ENCODE assay signal across 26 cellular contexts in genomic region chr21:14968029-14968428, GRCh38.
DNase-seq lines count a peak whose midpoint lies in the region; ATAC-seq, FAIRE-seq and TF ChIP-seq lines count a peak whose summit lies in the region.
"Had no signal": no experiment of that assay in that cellular context is flagged by ENCODE, and none has a peak within 500 bp of the region (broad histone marks: within the 10 kb centered on the region; RNA-seq: fewer than 3 reads in every experiment).

No MANE protein-coding gene starts in this region.

- H3K4me1 Mint-ChIP-seq in activated CD4-positive, alpha-beta T cell treated with anti-CD3 and anti-CD28 coated beads, Interleukin-2, amount 10 ng/mL, durations not matched to agents 24 days and 14 days = no peaks in the 10 kb centered on the region
- H3K4me1 Mint-ChIP-seq in activated CD4-positive, alpha-beta T cell treated with anti-CD3 and anti-CD28 coated beads, Interleukin-2, amount 10 ng/mL, durations not matched to agents 7 days and 5 days = no peaks in the 10 kb centered on the region
- peaks cover 18% of the 10 kb centered on the region for H3K4me1 Mint-ChIP-seq in astrocyte (ENCODE audit: low read depth, unreplicated experiment)

- H3K36me3 ChIP-seq in astrocyte (ENCODE audit: insufficient read depth, low read length) (peaks cover 40% of the 10 kb centered on the region), H7 (replicated peaks; ENCODE audit: control insufficient read depth, insufficient read depth, low read length) (no peaks in the 10 kb centered on the region)

- FAIRE-seq in astrocyte (lab: Jason Lieb, UNC) (no peak), H54 (lab: Jason Lieb, UNC) (no peak)
- FAIRE-seq: GM12891, K562 had no signal

- intact Hi-C loops in activated CD4-positive, alpha-beta T cell treated with anti-CD3 and anti-CD28 coated beads, Interleukin-2, amount 10 ng/mL, durations not matched to agents 24 days and 14 days (cut with micrococcal nuclease) = no loop called here

- no peak overlapping the region for H3K27ac Mint-ChIP-seq in activated CD4-positive, alpha-beta T cell treated with anti-CD3 and anti-CD28 coated beads, Interleukin-2, amount 10 ng/mL, durations not matched to agents 24 days and 14 days
- no peak overlapping the region for H3K27ac Mint-ChIP-seq in activated CD4-positive, alpha-beta T cell treated with anti-CD3 and anti-CD28 coated beads, Interleukin-2, amount 10 ng/mL, durations not matched to agents 7 days and 5 days
- no peak overlapping the region for H3K27ac Mint-ChIP-seq in astrocyte (ENCODE audit: unreplicated experiment)
- H3K27ac Mint-ChIP-seq: CD4-positive, alpha-beta memory T cell had no signal

- TF ChIP-seq CTCF in astrocyte (IDR thresholded peaks at IDR 0.05; ENCODE audit: insufficient read depth, low read depth, low read length) = no peak
- no peak for TF ChIP-seq CTCF in foreskin keratinocyte (conservative IDR thresholded peaks at IDR 0.05)

- no peak for TF ChIP-seq POLR2A in H54 (IDR thresholded peaks at IDR 0.05; ENCODE audit: low read depth, low read length)

- H3K27me3 ChIP-seq in astrocyte (ENCODE audit: insufficient read depth, low read length) = no peaks in the 10 kb centered on the region
- H3K27me3 ChIP-seq in foreskin keratinocyte = no peaks in the 10 kb centered on the region
- no peaks in the 10 kb centered on the region for H3K27me3 ChIP-seq in H7 (ENCODE audit: control insufficient read depth, insufficient read depth, low read length)
- H3K27me3 ChIP-seq: BLaER1 treated with 17β-estradiol and CSF1 and Interleukin-3, amounts not matched to agents 10 nM and 100 nM; Peyer's patch; SJSA1 had no signal

- H3K4me1 ChIP-seq in astrocyte (ENCODE audit: insufficient read depth, low read length) (no peaks in the 10 kb centered on the region), foreskin keratinocyte (peaks cover 9% of the 10 kb centered on the region)
- H3K4me1 ChIP-seq: Caco-2, Peyer's patch had no signal

- DNase-seq in activated CD4-positive, alpha-beta T cell treated with anti-CD3 and anti-CD28 coated beads, Interleukin-2, amount 10 ng/mL, durations not matched to agents 24 days and 14 days = peak; percentile 31
- no peak for DNase-seq in activated CD4-positive, alpha-beta T cell treated with anti-CD3 and anti-CD28 coated beads, Interleukin-2, amount 10 ng/mL, durations not matched to agents 7 days and 5 days
- DNase-seq in astrocyte (ENCODE audit: low read depth) = peak; percentile 74
- DNase-seq in foreskin keratinocyte = peak; percentile 47 to 81
- DNase-seq in renal cortical epithelial cell (ENCODE audit: low read depth) = peak; percentile 57
- DNase-seq in H7 = no peak
- no peak for DNase-seq in H54 (ENCODE audit: insufficient read length, low spot score)
- DNase-seq: Caco-2; CD4-positive, alpha-beta memory T cell; DND-41; GM23248; NCI-H1092 treated with DMSO at 0.1 percent for 48 hours; NCI-H146; NCI-H2029 treated with DMSO at 0.1 percent for 48 hours; NCI-H345; NCI-H524; NCI-H774; NK-92 treated with Interleukin-12 subunit alpha and Interleukin-12 subunit beta, amount 100 ng/mL, for 24 hours; Peyer's patch had no signal

- H3K79me2 ChIP-seq in astrocyte (ENCODE audit: insufficient read depth, low read length) = peaks cover 70% of the 10 kb centered on the region

- POLR2A ChIA-PET in activated CD4-positive, alpha-beta T cell treated with anti-CD3 and anti-CD28 coated beads, Interleukin-2, amount 10 ng/mL, durations not matched to agents 7 days and 5 days (lab: Charles Lee) = no interaction called here

- peaks cover 25% of the 10 kb centered on the region for H3K36me3 Mint-ChIP-seq in activated CD4-positive, alpha-beta T cell treated with anti-CD3 and anti-CD28 coated beads, Interleukin-2, amount 10 ng/mL, durations not matched to agents 24 days and 14 days (ENCODE audit: low read depth)
- peaks cover 26% of the 10 kb centered on the region for H3K36me3 Mint-ChIP-seq in activated CD4-positive, alpha-beta T cell treated with anti-CD3 and anti-CD28 coated beads, Interleukin-2, amount 10 ng/mL, durations not matched to agents 7 days and 5 days (ENCODE audit: low read depth)
- peaks cover 23% of the 10 kb centered on the region for H3K36me3 Mint-ChIP-seq in astrocyte (ENCODE audit: low read depth, unreplicated experiment)

- peaks cover 40% of the 10 kb centered on the region for H4K20me1 ChIP-seq in astrocyte (ENCODE audit: insufficient read depth, low read length)

- CTCF ChIA-PET in activated CD4-positive, alpha-beta T cell treated with anti-CD3 and anti-CD28 coated beads, Interleukin-2, amount 10 ng/mL, durations not matched to agents 7 days and 5 days (lab: Charles Lee) = no interaction called here

- no peaks in the 10 kb centered on the region for H3K27me3 Mint-ChIP-seq in activated CD4-positive, alpha-beta T cell treated with anti-CD3 and anti-CD28 coated beads, Interleukin-2, amount 10 ng/mL, durations not matched to agents 24 days and 14 days
- no peaks in the 10 kb centered on the region for H3K27me3 Mint-ChIP-seq in activated CD4-positive, alpha-beta T cell treated with anti-CD3 and anti-CD28 coated beads, Interleukin-2, amount 10 ng/mL, durations not matched to agents 7 days and 5 days
- H3K27me3 Mint-ChIP-seq in astrocyte (ENCODE audit: low read depth, unreplicated experiment) = no peaks in the 10 kb centered on the region
- H3K27me3 Mint-ChIP-seq: CD4-positive, alpha-beta memory T cell had no signal

- no peak overlapping the region for H3K4me2 ChIP-seq in astrocyte (ENCODE audit: low read length)

- peaks cover 4% of the 10 kb centered on the region for H3K9me3 Mint-ChIP-seq in activated CD4-positive, alpha-beta T cell treated with anti-CD3 and anti-CD28 coated beads, Interleukin-2, amount 10 ng/mL, durations not matched to agents 24 days and 14 days
- H3K9me3 Mint-ChIP-seq in activated CD4-positive, alpha-beta T cell treated with anti-CD3 and anti-CD28 coated beads, Interleukin-2, amount 10 ng/mL, durations not matched to agents 7 days and 5 days = no peaks in the 10 kb centered on the region
- H3K9me3 Mint-ChIP-seq in astrocyte (ENCODE audit: unreplicated experiment) = no peaks in the 10 kb centered on the region

- H3K9me3 ChIP-seq in astrocyte (ENCODE audit: insufficient read depth, low read depth, low read length) = no peaks in the 10 kb centered on the region
- H3K9me3 ChIP-seq: Caco-2, Peyer's patch, SJSA1 had no signal

- H2AFZ ChIP-seq in astrocyte (ENCODE audit: low read depth, low read length) = no peak overlapping the region
- H2AFZ ChIP-seq: GM23248 had no signal

- H3K9ac ChIP-seq in astrocyte (ENCODE audit: low read length) = no peak overlapping the region
- H3K9ac ChIP-seq: BLaER1 treated with 17β-estradiol and CSF1 and Interleukin-3, amounts not matched to agents 10 nM and 100 nM; GM23248 had no signal

- no peak overlapping the region for H3K4me3 Mint-ChIP-seq in activated CD4-positive, alpha-beta T cell treated with anti-CD3 and anti-CD28 coated beads, Interleukin-2, amount 10 ng/mL, durations not matched to agents 24 days and 14 days
- no peak overlapping the region for H3K4me3 Mint-ChIP-seq in activated CD4-positive, alpha-beta T cell treated with anti-CD3 and anti-CD28 coated beads, Interleukin-2, amount 10 ng/mL, durations not matched to agents 7 days and 5 days
- no peak overlapping the region for H3K4me3 Mint-ChIP-seq in astrocyte (ENCODE audit: unreplicated experiment)
- H3K4me3 Mint-ChIP-seq: CD4-positive, alpha-beta memory T cell had no signal

- H3K27ac ChIP-seq in astrocyte (ENCODE audit: low read depth, low read length) = no peak overlapping the region
- peak overlapping the region; percentile 48 for H3K27ac ChIP-seq in foreskin keratinocyte
- H3K27ac ChIP-seq: 22Rv1; BLaER1 treated with 17β-estradiol and CSF1 and Interleukin-3, amounts not matched to agents 10 nM and 100 nM; GM23248; Peyer's patch; SJSA1 had no signal

- ATAC-seq in foreskin keratinocyte = peak; percentile 99
- ATAC-seq in HG03457 (IDR thresholded peaks at IDR 0.05; ENCODE audit: unreplicated experiment) = no peak
- ATAC-seq: K562, Right ventricle myocardium inferior had no signal

- H3K4me3 ChIP-seq in astrocyte (ENCODE audit: insufficient read depth, low read depth, low read length) (no peak overlapping the region), H7 (ENCODE audit: insufficient read depth, low read depth, low read length) (no peak overlapping the region)
- H3K4me3 ChIP-seq: BLaER1 treated with 17β-estradiol and CSF1 and Interleukin-3, amounts not matched to agents 10 nM and 100 nM; GM23248; K562; Peyer's patch; SJSA1 had no signal

Comparison
In these comparisons a context has a peak if more than half of its experiments do, and no peak if none do; other contexts are left out.
1. DNase-seq: peak in activated CD4-positive, alpha-beta T cell treated with anti-CD3 and anti-CD28 coated beads, Interleukin-2, amount 10 ng/mL, durations not matched to agents 24 days and 14 days (single experiment), astrocyte (single experiment), foreskin keratinocyte (2 of 2) and renal cortical epithelial cell (single experiment); none in activated CD4-positive, alpha-beta T cell treated with anti-CD3 and anti-CD28 coated beads, Interleukin-2, amount 10 ng/mL, durations not matched to agents 7 days and 5 days (single experiment), H7 (single experiment) and H54 (single experiment).